ENCODE assay signal across 14 cellular contexts in the genomic region with DNA sequence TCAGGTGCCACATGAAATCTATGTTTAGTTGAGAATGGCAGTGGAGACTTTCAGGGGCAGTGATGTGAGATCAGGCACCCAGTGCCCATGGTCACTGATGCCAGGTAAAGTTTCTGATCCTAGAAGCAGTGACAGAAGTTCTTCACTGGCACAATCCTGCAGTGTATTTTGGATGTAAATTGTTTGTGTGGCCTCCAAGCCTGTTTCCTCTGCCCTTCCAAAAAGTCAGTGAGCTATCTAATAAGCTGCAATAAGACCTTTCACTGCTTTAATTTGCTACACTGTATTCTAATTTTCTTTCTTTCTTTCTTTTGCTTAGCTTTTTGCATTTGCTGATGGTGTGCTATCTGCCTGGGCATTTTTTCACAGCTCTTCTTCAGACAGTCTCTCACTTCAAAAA.
A peak's percentile ranks its signal among the peaks of the same experiment; 100 is the strongest.
DNase-seq lines count a peak whose midpoint lies in the region; ATAC-seq and TF ChIP-seq lines count a peak whose summit lies in the region.
"Had no signal": no experiment of that assay in that cellular context is flagged by ENCODE, and none has a peak within 500 bp of the region (broad histone marks: within the 10 kb centered on the region; RNA-seq: fewer than 3 reads in every experiment).

No MANE protein-coding gene starts in this region.

- no peak overlapping the region for H2BK5ac ChIP-seq in neuronal stem cell (ENCODE audit: low read length)

- H3F3A ChIP-seq in GM23338 (replicated peaks; ENCODE audit: low read depth): no peaks in the 10 kb centered on the region
- H3F3A ChIP-seq in PC-3 (ENCODE audit: low read length, unreplicated experiment): no peaks in the 10 kb centered on the region

- no peak for TF ChIP-seq CTCF in GM23338 (conservative IDR thresholded peaks at IDR 0.05; ENCODE audit: low read depth in 2 of 2)
- no peak for TF ChIP-seq CTCF in PC-3 (conservative IDR thresholded peaks at IDR 0.05; ENCODE audit: low read depth, low read length)
- TF ChIP-seq CTCF in CD14-positive monocyte (IDR thresholded peaks at IDR 0.05): no peak

- CTCF ChIA-PET in PC-3 (lab: Charles Lee): no interaction called here

- TSS peak; percentile 76 for BruUV-seq in PC-3 (replicated peaks; lab: Mats Ljungman, UMichigan)

- H3K4me3 Mint-ChIP-seq in GM23338 (no peak overlapping the region), CD14-positive monocyte (no peak overlapping the region)
- H3K4me3 Mint-ChIP-seq: CD4-positive, CD25-positive, alpha-beta regulatory T cell had no signal

- POLR2A ChIA-PET in PC-3 (lab: Charles Lee; ENCODE audit: unreplicated experiment): no interaction called here

- ATAC-seq in GM23338 (no peak), PC-3 (peak; percentile 35), left ventricle myocardium superior (peak; percentile 69)
- ATAC-seq: HCT116 had no signal

- H3K9me3 Mint-ChIP-seq in GM23338 (no peaks in the 10 kb centered on the region), CD14-positive monocyte (peaks cover 0 to 6% (median 0%) of the 10 kb centered on the region in 7 donors)

- H2BK15ac ChIP-seq in neuronal stem cell (ENCODE audit: low read length): no peak overlapping the region

- no peak overlapping the region for H3K4ac ChIP-seq in neuronal stem cell (ENCODE audit: low read length)

- H3K36me3 Mint-ChIP-seq in GM23338 (ENCODE audit: low read depth): no peaks in the 10 kb centered on the region
- H3K36me3 Mint-ChIP-seq in CD14-positive monocyte: no peaks in the 10 kb centered on the region
- H3K36me3 Mint-ChIP-seq: CD4-positive, CD25-positive, alpha-beta regulatory T cell had no signal

- H3K27me3 Mint-ChIP-seq in GM23338 (ENCODE audit: insufficient read depth, low read depth, poor library complexity) (peaks cover 2% of the 10 kb centered on the region), CD14-positive monocyte (ENCODE audit: low read depth in 3 of 3) (peaks cover 0 to 3% (median 1%) of the 10 kb centered on the region in 3 donors)
- H3K27me3 Mint-ChIP-seq: CD4-positive, CD25-positive, alpha-beta regulatory T cell had no signal

- H3K36me3 ChIP-seq in GM23338 (ENCODE audit: insufficient read depth): no peaks in the 10 kb centered on the region
- no peaks in the 10 kb centered on the region for H3K36me3 ChIP-seq in PC-3 (ENCODE audit: low read depth, low read length)
- H3K36me3 ChIP-seq in neuronal stem cell (replicated peaks in 1 of 2; ENCODE audit: control insufficient read depth in 2 of 2, insufficient read depth in 2 of 2, low read length in 2 of 2): no peaks in the 10 kb centered on the region
- H3K36me3 ChIP-seq: BLaER1 had no signal

- intact Hi-C loops in PC-3 (cut with micrococcal nuclease): loop anchor here (1.0 to 5.0 kb wide), 5 partner anchors 92 to 334 kb away; no protein-coding TSS in a partner anchor
- intact Hi-C loops in left ventricle myocardium superior (cut with micrococcal nuclease): no loop called here
- intact Hi-C loops in CD14-positive monocyte (cut with micrococcal nuclease): no loop called here

- H3K27me3 ChIP-seq in GM23338 (ENCODE audit: insufficient read depth) (no peaks in the 10 kb centered on the region), PC-3 (ENCODE audit: low read length) (no peaks in the 10 kb centered on the region), neuronal stem cell (ENCODE audit: control insufficient read depth in 3 of 3, insufficient read depth in 3 of 3, low read depth in 1 of 3, low read length in 3 of 3) (no peaks in the 10 kb centered on the region)
- H3K27me3 ChIP-seq: BLaER1 had no signal

- no peak overlapping the region; the same call in 1 of the 2 replicates for H3K4me2 ChIP-seq in GM23338
- peak overlapping the region; percentile 68 for H3K4me2 ChIP-seq in PC-3 (ENCODE audit: low read length)
- no peak overlapping the region for H3K4me2 ChIP-seq in neuronal stem cell (ENCODE audit: insufficient read depth, low read length, poor library complexity, severe bottlenecking)
- H3K4me2 ChIP-seq: BLaER1 had no signal

- no peaks in the 10 kb centered on the region for H3K79me1 ChIP-seq in neuronal stem cell (ENCODE audit: low read depth, low read length)

- no peak overlapping the region for H3K27ac ChIP-seq in GM23338 (ENCODE audit: low read depth)
- H3K27ac ChIP-seq in PC-3 (ENCODE audit: low read length): peak overlapping the region; percentile 92
- H3K27ac ChIP-seq in neuronal stem cell (replicated peaks; ENCODE audit: low read length): no peak overlapping the region
- H3K27ac ChIP-seq: BLaER1 had no signal

- DNase-seq in GM23338 (ENCODE audit: low spot score): no peak
- DNase-seq in PC-3: no peak
- DNase-seq in left ventricle myocardium superior: no peak
- DNase-seq in neuronal stem cell (ENCODE audit: low spot score): no peak
- DNase-seq in NOMO-1 treated with DMSO at 0.1 percent for 48 hours (lab: John Stamatoyannopoulos, UW; ENCODE audit: unreplicated experiment): no peak
- no peak for DNase-seq in CD14-positive monocyte (ENCODE audit: low spot score)
- DNase-seq in T-helper 2 cell: no peak
- DNase-seq: 8988T; AML-193; CD4-positive, CD25-positive, alpha-beta regulatory T cell; DMS53; GF-D8 had no signal

- H3K4me3 ChIP-seq in GM23338: no peak overlapping the region
- no peak overlapping the region for H3K4me3 ChIP-seq in PC-3 (ENCODE audit: low read length)
- no peak overlapping the region for H3K4me3 ChIP-seq in neuronal stem cell (ENCODE audit: low read length in 2 of 2)
- H3K4me3 ChIP-seq: BLaER1 had no signal

- H2AFZ ChIP-seq in GM23338 (peak overlapping the region; percentile 89; the same call in 1 of the 2 replicates), PC-3 (ENCODE audit: low read length) (peak overlapping the region; percentile 81), neuronal stem cell (ENCODE audit: low read length) (peak overlapping the region; percentile 63)

- no peak overlapping the region for H3K14ac ChIP-seq in neuronal stem cell (ENCODE audit: low read length)

- H3K4me1 Mint-ChIP-seq in GM23338 (peaks cover 32% of the 10 kb centered on the region), CD14-positive monocyte (no peaks in the 10 kb centered on the region)
- H3K4me1 Mint-ChIP-seq: CD4-positive, CD25-positive, alpha-beta regulatory T cell had no signal

- no peak overlapping the region for H4K91ac ChIP-seq in neuronal stem cell (ENCODE audit: low read depth, low read length, poor library complexity)

- H3K4me1 ChIP-seq in GM23338 (ENCODE audit: insufficient read depth) (peaks cover 13% of the 10 kb centered on the region; the same call in 1 of the 2 replicates), PC-3 (ENCODE audit: insufficient read depth, low read length) (peaks cover 34% of the 10 kb centered on the region), neuronal stem cell (ENCODE audit: control insufficient read depth in 2 of 2, insufficient read depth in 1 of 2, low read depth in 1 of 2, low read length in 2 of 2) (peaks cover 0 to 13% of the 10 kb centered on the region in 2 donors)
- H3K4me1 ChIP-seq: BLaER1 had no signal

- H3K9ac ChIP-seq in PC-3 (ENCODE audit: low read length) (peak overlapping the region; percentile 75), neuronal stem cell (ENCODE audit: low read depth, low read length, poor library complexity) (no peak overlapping the region)
- H3K9ac ChIP-seq: BLaER1 had no signal

- H3K18ac ChIP-seq in neuronal stem cell (ENCODE audit: low read length): peak overlapping the region; percentile 58

- no peak overlapping the region for H3K27ac Mint-ChIP-seq in GM23338
- no peak overlapping the region for H3K27ac Mint-ChIP-seq in CD14-positive monocyte

- no peak overlapping the region for H4K8ac ChIP-seq in neuronal stem cell (ENCODE audit: low read depth, low read length)

- H3K9me3 ChIP-seq in PC-3 (ENCODE audit: low read length): no peaks in the 10 kb centered on the region
- no peaks in the 10 kb centered on the region for H3K9me3 ChIP-seq in neuronal stem cell (replicated peaks in 1 of 2; ENCODE audit: control insufficient read depth in 2 of 2, insufficient read depth in 1 of 2, low read depth in 1 of 2, low read length in 2 of 2)
- H3K9me3 ChIP-seq: BLaER1 had no signal

- no peak overlapping the region for H2BK12ac ChIP-seq in neuronal stem cell (ENCODE audit: low read length)

- no peaks in the 10 kb centered on the region for H3K9me2 ChIP-seq in GM23338 (ENCODE audit: insufficient read depth)
- H3K9me2 ChIP-seq in PC-3 (replicated peaks; ENCODE audit: low read length): no peaks in the 10 kb centered on the region

- H3K23ac ChIP-seq in neuronal stem cell (ENCODE audit: low read depth, low read length, poor library complexity): no peak overlapping the region

- H4K20me1 ChIP-seq in GM23338 (replicated peaks; ENCODE audit: insufficient read depth) (no peaks in the 10 kb centered on the region), PC-3 (ENCODE audit: low read length) (no peaks in the 10 kb centered on the region)
- H4K20me1 ChIP-seq: BLaER1 had no signal

- H3K79me2 ChIP-seq in GM23338 (replicated peaks; ENCODE audit: insufficient read depth) (no peaks in the 10 kb centered on the region), PC-3 (ENCODE audit: low read length) (no peaks in the 10 kb centered on the region)

- no peak overlapping the region for H2BK120ac ChIP-seq in neuronal stem cell (ENCODE audit: low read depth, low read length)

- no peak overlapping the region for H2AK5ac ChIP-seq in neuronal stem cell (ENCODE audit: low read depth, low read length)

TF ChIP-seq in GM23338, 12 proteins besides CTCF, POLR2A, EP300 and RAD21 (continues in another document):
- TF ChIP-seq EZH2phosphoT487 (IDR thresholded peaks at IDR 0.05; ENCODE audit: unreplicated experiment) (no peak), STAT1 (IDR thresholded peaks at IDR 0.05; ENCODE audit: unreplicated experiment) (no peak)
